ENCODE assay signal across 1 cellular context in the genomic region with DNA sequence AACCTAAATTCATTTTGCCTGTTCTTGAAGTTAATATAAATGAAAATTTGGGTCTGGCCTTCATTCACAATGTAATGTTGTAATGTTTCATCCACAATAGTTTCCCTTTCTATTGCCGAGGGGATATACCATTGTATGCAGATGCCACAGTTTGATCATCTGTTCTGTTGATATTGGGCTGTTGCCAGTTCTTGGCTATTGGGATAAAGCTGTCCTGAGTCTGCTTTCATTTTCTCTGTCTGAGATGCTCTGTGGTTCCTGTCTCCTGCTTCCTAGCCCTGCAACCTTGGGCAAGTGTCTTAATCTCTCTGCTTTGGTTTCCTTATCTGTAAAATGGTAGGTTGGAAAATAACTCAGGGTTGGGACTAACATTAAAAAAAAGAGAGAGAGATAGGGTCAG.
TF ChIP-seq lines count a peak whose summit lies in the region.

No MANE protein-coding gene starts in this region.

TF ChIP-seq in HepG2, 621 proteins besides CTCF, POLR2A, EP300 and RAD21:
- TF ChIP-seq SMAD3 (CRISPR knock-in tag; IDR thresholded peaks at IDR 0.05), result no peak
- TF ChIP-seq SOX13 (IDR thresholded peaks at IDR 0.05), result no peak
- TF ChIP-seq SOX13 (CRISPR knock-in tag; conservative IDR thresholded peaks at IDR 0.05 in 1 of 2, IDR thresholded peaks at IDR 0.05 in 1 of 2), result peak in 1 of 2 experiments; percentile 73; a peak in 2 of 4 replicates
- TF ChIP-seq REXO4 (CRISPR knock-in tag; IDR thresholded peaks at IDR 0.05; ENCODE audit: borderline replicate concordance), result 0 out of 2 replicates have a peak, but pooled peaks have one; percentile 30
